23 cellular contexts compared by ENCODE assay signal in the genomic region with DNA sequence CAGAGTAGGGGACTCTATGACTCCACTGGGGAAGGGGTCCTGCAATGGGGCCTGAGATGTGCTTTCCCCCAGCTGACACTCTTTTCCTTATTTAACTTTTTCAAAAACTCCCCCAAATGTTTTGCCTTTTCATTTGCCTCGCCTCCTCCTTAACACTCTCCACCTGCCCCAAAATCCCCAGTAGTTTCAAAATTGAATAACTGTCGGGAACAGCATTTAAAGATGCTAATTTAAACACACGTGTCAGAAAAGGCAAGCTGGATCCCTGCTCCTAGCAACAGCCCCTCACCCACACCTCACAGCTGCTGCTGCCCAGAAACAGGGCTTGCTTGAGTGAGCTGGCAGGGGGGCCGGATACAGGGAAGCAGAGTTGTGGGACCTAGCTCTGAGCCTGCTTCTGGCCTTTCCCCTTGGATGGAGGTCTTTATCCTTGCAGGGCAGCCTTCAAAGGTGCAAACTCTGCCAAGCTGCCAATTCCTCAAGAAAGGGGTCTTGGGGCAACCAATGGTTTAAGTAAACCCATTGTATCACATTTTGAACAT.
DNase-seq lines count a peak whose midpoint lies in the region; ATAC-seq and TF ChIP-seq lines count a peak whose summit lies in the region.
"Had no signal": no experiment of that assay in that cellular context is flagged by ENCODE, and none has a peak within 500 bp of the region (broad histone marks: within the 10 kb centered on the region; RNA-seq: fewer than 3 reads in every experiment).

No MANE protein-coding gene starts in this region.

- no peaks in the 10 kb centered on the region for H3K9me3 ChIP-seq in gastroesophageal sphincter
- peaks cover 6% of the 10 kb centered on the region for H3K9me3 ChIP-seq in trophoblast cell (ENCODE audit: insufficient read depth, low read depth, low read length)
- H3K9me3 ChIP-seq: Caco-2 had no signal

- no peaks in the 10 kb centered on the region for H3K27me3 ChIP-seq in gastroesophageal sphincter
- no peaks in the 10 kb centered on the region for H3K27me3 ChIP-seq in trophoblast cell (ENCODE audit: insufficient read depth, low read length)

- H3K4me3 Mint-ChIP-seq in glutamatergic neuron (ENCODE audit: unreplicated experiment), result no peak overlapping the region
- H3K4me3 Mint-ChIP-seq: CD4-positive, alpha-beta memory T cell had no signal

- H4K12ac ChIP-seq in trophoblast cell (ENCODE audit: low read depth, low read length), result no peak overlapping the region

- H3K9me3 Mint-ChIP-seq in glutamatergic neuron (ENCODE audit: unreplicated experiment), result no peaks in the 10 kb centered on the region

- TF ChIP-seq CTCF in GM13977 (IDR thresholded peaks at IDR 0.05; ENCODE audit: extremely low read depth, insufficient read depth, missing control alignments), result no peak
- TF ChIP-seq CTCF in gastroesophageal sphincter (IDR thresholded peaks at IDR 0.05), result no peak
- no peak for TF ChIP-seq CTCF in glutamatergic neuron (IDR thresholded peaks at IDR 0.05; ENCODE audit: partially characterized antibody, unreplicated experiment)

- H3K18ac ChIP-seq in trophoblast cell (ENCODE audit: low read length), result no peak overlapping the region

- 79 to 93% methylated on average over 2 to 4 of the region's 4 CpGs for WGBS in gastroesophageal sphincter (ENCODE audit: low coverage in 1 of 2), 2 donors
- 100% methylated on average over 1 of the region's 4 CpGs for WGBS in trophoblast cell (ENCODE audit: extremely low coverage, insufficient coverage, insufficient read length)

- H3K4me2 ChIP-seq in trophoblast cell (ENCODE audit: low read length), result no peak overlapping the region

- in situ Hi-C loops in GM13977 (cut with MboI; ENCODE audit: low pct_unique_long_range_greater_than_20kb, low sequenced_read_pairs, unreplicated experiment), result no loop called here

- ATAC-seq in gastroesophageal sphincter, result no peak
- no peak for ATAC-seq in HG02885 (IDR thresholded peaks at IDR 0.05; ENCODE audit: poor library complexity, unreplicated experiment)
- ATAC-seq: HepG2 had no signal

- H3K4me3 ChIP-seq in gastroesophageal sphincter, result no peak overlapping the region
- H3K4me3 ChIP-seq in trophoblast cell (ENCODE audit: low read depth, low read length), result no peak overlapping the region
- H3K4me3 ChIP-seq: SK-N-MC had no signal

- peak overlapping the region; percentile 23 for H3K14ac ChIP-seq in trophoblast cell (ENCODE audit: low read length)

- peaks cover 3% of the 10 kb centered on the region for H3K79me2 ChIP-seq in trophoblast cell (ENCODE audit: control insufficient read depth, insufficient read depth, low read length, poor library complexity)

- H4K8ac ChIP-seq in trophoblast cell (ENCODE audit: low read depth, low read length), result no peak overlapping the region

- no peak overlapping the region for H3K23ac ChIP-seq in trophoblast cell (ENCODE audit: low read length)

- H3K27me3 Mint-ChIP-seq in glutamatergic neuron (ENCODE audit: unreplicated experiment), result no peaks in the 10 kb centered on the region

- H3K27ac Mint-ChIP-seq in glutamatergic neuron (ENCODE audit: unreplicated experiment), result no peak overlapping the region
- H3K27ac Mint-ChIP-seq: CD4-positive, alpha-beta memory T cell had no signal

- H3K79me1 ChIP-seq in trophoblast cell (ENCODE audit: low read length), result peaks cover 17% of the 10 kb centered on the region

- no peak overlapping the region for H4K91ac ChIP-seq in trophoblast cell (ENCODE audit: low read depth, low read length)

- H2BK12ac ChIP-seq in trophoblast cell (ENCODE audit: low read length), result no peak overlapping the region

- no peak overlapping the region for H2BK5ac ChIP-seq in trophoblast cell (ENCODE audit: low read depth, low read length, poor library complexity)

- H3K4ac ChIP-seq in trophoblast cell (ENCODE audit: low read depth, low read length), result no peak overlapping the region

- H3K4me1 Mint-ChIP-seq in glutamatergic neuron (ENCODE audit: low read depth, unreplicated experiment), result peaks cover 3% of the 10 kb centered on the region
- H3K4me1 Mint-ChIP-seq: CD4-positive, alpha-beta memory T cell had no signal

- DNase-seq in GM13977 (ENCODE audit: low spot score), result peak; percentile 27
- DNase-seq in NCI-H446 treated with DMSO at 0.1 percent for 48 hours (lab: John Stamatoyannopoulos, UW), result peak; percentile 15
- DNase-seq in trophoblast cell, result no peak
- DNase-seq in glutamatergic neuron, result no peak
- no peak for DNase-seq in NCI-H510A treated with DMSO at 0.1 percent for 48 hours (lab: John Stamatoyannopoulos, UW)
- no peak for DNase-seq in activated effector memory CD4-positive, alpha-beta T cell treated with Interleukin-2 at 50 U/mL for 16 hours
- DNase-seq: Caco-2; CD4-positive, alpha-beta memory T cell; DMS153; KBM-7; NCI-H1092; NCI-H1436; NCI-H1930; NCI-H226; NCI-H524 treated with DMSO at 0.1 percent for 48 hours; NCI-H82; SHP77; SW 1271 had no signal

- no peak overlapping the region for H3K9ac ChIP-seq in trophoblast cell (ENCODE audit: low read length)

- H3K36me3 Mint-ChIP-seq in glutamatergic neuron (ENCODE audit: unreplicated experiment), result no peaks in the 10 kb centered on the region
- H3K36me3 Mint-ChIP-seq: CD4-positive, alpha-beta memory T cell had no signal

- no peak overlapping the region for H2AFZ ChIP-seq in trophoblast cell (ENCODE audit: insufficient read depth, low read length, poor library complexity)

- no peak for TF ChIP-seq EP300 in gastroesophageal sphincter (IDR thresholded peaks at IDR 0.05)

- TF ChIP-seq POLR2A in gastroesophageal sphincter (IDR thresholded peaks at IDR 0.05), result no peak

- H3K36me3 ChIP-seq in gastroesophageal sphincter (no peaks in the 10 kb centered on the region), trophoblast cell (ENCODE audit: control insufficient read depth in 1 of 2, insufficient read depth in 2 of 2, low read length in 2 of 2) (peaks cover 5 to 7% of the 10 kb centered on the region in 2 experiments)

- no peak overlapping the region for H2AK5ac ChIP-seq in trophoblast cell (ENCODE audit: low read length)

- peak overlapping the region in 3 of 4 donors; percentile 79 to 83 (median 80) for H3K27ac ChIP-seq in gastroesophageal sphincter
- H3K27ac ChIP-seq in trophoblast cell (ENCODE audit: low read depth, low read length), result no peak overlapping the region
- H3K27ac ChIP-seq: HL-60, SK-N-MC had no signal

- H2BK120ac ChIP-seq in trophoblast cell (ENCODE audit: insufficient read depth, low read length, poor library complexity), result no peak overlapping the region

- peaks cover 0 to 62% (median 0%) of the 10 kb centered on the region in 3 donors for H3K4me1 ChIP-seq in gastroesophageal sphincter
- H3K4me1 ChIP-seq in trophoblast cell (ENCODE audit: control insufficient read depth in 1 of 2, insufficient read depth in 2 of 2, low read length in 2 of 2), result peaks cover 20 to 35% of the 10 kb centered on the region in 2 experiments
- H3K4me1 ChIP-seq: Caco-2 had no signal

Comparison
In these comparisons a context has a peak if more than half of its experiments do, and no peak if none do; other contexts are left out.
1. DNase-seq: peak in GM13977 (single experiment) and NCI-H446 treated with DMSO at 0.1 percent for 48 hours (single experiment); none in trophoblast cell (0 of 2), glutamatergic neuron (single experiment), NCI-H510A treated with DMSO at 0.1 percent for 48 hours (single experiment) and activated effector memory CD4-positive, alpha-beta T cell treated with Interleukin-2 at 50 U/mL for 16 hours (single experiment).